Comparison of ENCODE assay signal across 8 cellular contexts in genomic region chr13:30115257-30115600, GRCh38.
DNase-seq lines count a peak whose midpoint lies in the region; ATAC-seq and TF ChIP-seq lines count a peak whose summit lies in the region.

No MANE protein-coding gene starts in this region.

- H3K9me3 Mint-ChIP-seq in chondrocyte (ENCODE audit: low read depth) (no peaks in the 10 kb centered on the region), naive B cell (peaks cover 0 to 2% (median 0%) of the 10 kb centered on the region in 7 donors)

- H3K27me3 Mint-ChIP-seq in chondrocyte (ENCODE audit: low read depth) (no peaks in the 10 kb centered on the region), naive B cell (peaks cover 18 to 36% (median 23%) of the 10 kb centered on the region in 3 donors)

- no peak for DNase-seq in AG04449 (ENCODE audit: low read depth, low spot score)
- no peak for DNase-seq in IMR-90
- DNase-seq in chondrocyte (ENCODE audit: low spot score): no peak
- no peak for DNase-seq in naive B cell
- DNase-seq in SKM-1 treated with dmso at 0.1 percent for 144 hours (lab: John Stamatoyannopoulos, UW; ENCODE audit: unreplicated experiment): no peak
- DNase-seq in iPS-NIHi7 (ENCODE audit: extremely low spot score): no peak
- DNase-seq in NCI-H2081 treated with DMSO at 0.1 percent for 48 hours (lab: John Stamatoyannopoulos, UW): no peak

- H3K36me3 Mint-ChIP-seq in chondrocyte (ENCODE audit: low read depth) (no peaks in the 10 kb centered on the region), naive B cell (no peaks in the 10 kb centered on the region)

- no peak overlapping the region for H4K8ac ChIP-seq in IMR-90 (ENCODE audit: low read depth in 2 of 2, low read length in 2 of 2)

- no peak overlapping the region for H3K27ac Mint-ChIP-seq in chondrocyte (ENCODE audit: unreplicated experiment)
- H3K27ac Mint-ChIP-seq in naive B cell: peak overlapping the region; percentile 21 to 76 (median 53)

- H3K9ac ChIP-seq in IMR-90 (ENCODE audit: low read depth, low read length): no peak overlapping the region

- H2BK120ac ChIP-seq in IMR-90 (ENCODE audit: low read depth, low read length): no peak overlapping the region

- no peaks in the 10 kb centered on the region for H3K79me1 ChIP-seq in IMR-90 (ENCODE audit: low read depth in 1 of 2, low read length in 2 of 2)

- no peaks in the 10 kb centered on the region for H3K9me3 ChIP-seq in IMR-90 (ENCODE audit: control insufficient read depth, insufficient read depth, low read length)

- H3K4me1 ChIP-seq in IMR-90 (ENCODE audit: control insufficient read depth, insufficient read depth, low read length): peaks cover 3% of the 10 kb centered on the region; the same call in 1 of the 2 replicates

- peak overlapping the region; percentile 69 for H3K4me3 Mint-ChIP-seq in chondrocyte (ENCODE audit: unreplicated experiment)
- peak overlapping the region; percentile 57 to 85 (median 80) for H3K4me3 Mint-ChIP-seq in naive B cell

- H3K18ac ChIP-seq in IMR-90 (ENCODE audit: low read depth, low read length): no peak overlapping the region

- TF ChIP-seq POLR2A in IMR-90 (IDR thresholded peaks at IDR 0.05; ENCODE audit: low read depth, low read length): no peak

- peaks cover 5% of the 10 kb centered on the region; the same call in 1 of the 2 replicates for H3K9me1 ChIP-seq in IMR-90 (ENCODE audit: insufficient read depth, low read length)

- TF ChIP-seq RAD21 in IMR-90 (IDR thresholded peaks at IDR 0.05; ENCODE audit: low read length): no peak

- CTCF ChIA-PET in AG04449 (lab: Yijun Ruan, JAX) (interaction anchor here (0.6 to 9.9 kb wide), 69 partner anchors 9 to 751 kb away, joined by 3 to 360 read pairs (median 5); partner anchors contain the start of gene UBL3), IMR-90 (lab: Yijun Ruan, JAX) (interaction anchor here (0.6 to 2.4 kb wide), 14 partner anchors 10 to 605 kb away, joined by 3 to 29 read pairs (median 4); no protein-coding TSS in a partner anchor)

- dilution Hi-C loops in IMR-90 (cut with HindIII; ENCODE audit: low sequenced_read_pairs, unreplicated experiment): no loop called here

- in situ Hi-C loops in IMR-90 (cut with MboI; ENCODE audit: low sequenced_read_pairs): loop anchor here (5.0 to 10.0 kb wide), 4 partner anchors 190 to 603 kb away; no protein-coding TSS in a partner anchor

- no peak overlapping the region for H3K4ac ChIP-seq in IMR-90 (ENCODE audit: low read depth, low read length)

- H2BK20ac ChIP-seq in IMR-90 (ENCODE audit: low read depth, low read length): no peak overlapping the region

- no peaks in the 10 kb centered on the region for H4K20me1 ChIP-seq in IMR-90 (ENCODE audit: insufficient read depth, low read length)

- no peak overlapping the region for H4K91ac ChIP-seq in IMR-90 (ENCODE audit: insufficient read depth, low read depth, low read length)

- peak overlapping the region; percentile 88 for H2AFZ ChIP-seq in IMR-90 (replicated peaks; ENCODE audit: low read length, poor library complexity)

- H3K14ac ChIP-seq in IMR-90 (replicated peaks; ENCODE audit: low read depth, low read length): no peak overlapping the region

- H3K23ac ChIP-seq in IMR-90 (ENCODE audit: low read depth, low read length): 0 out of 2 replicates have a peak overlapping the region, but pooled peaks have one; percentile 18

- peak overlapping the region; percentile 22 for H2AK9ac ChIP-seq in IMR-90 (replicated peaks; ENCODE audit: low read depth, low read length, poor library complexity)

- WGBS in IMR-90 (ENCODE audit: extremely low coverage in 2 of 2, insufficient read length in 1 of 2), 2 experiments: 39% methylated on average over 3 of the region's 9 CpGs; no CpG with 5 or more reads in 1 of the 2 experiments

- no peak for ATAC-seq in IMR-90 (ENCODE audit: low read depth)
- ATAC-seq in naive B cell (ENCODE audit: low read depth in 2 of 2): no peak
- no peak for ATAC-seq in GM21360 (IDR thresholded peaks at IDR 0.05; ENCODE audit: unreplicated experiment)

- no peak overlapping the region for H2BK15ac ChIP-seq in IMR-90 (ENCODE audit: low read depth, low read length)

- H3K4me3 ChIP-seq in AG04449 (ENCODE audit: low read depth, low read length) (peak overlapping the region; percentile 60), IMR-90 (ENCODE audit: insufficient read depth, low read depth, low read length) (peak overlapping the region; percentile 61; the same call in 1 of the 2 replicates)

- H2AK5ac ChIP-seq in IMR-90 (ENCODE audit: low read depth, low read length): no peak overlapping the region

- peak overlapping the region; percentile 87 for H3K4me2 ChIP-seq in IMR-90 (ENCODE audit: low read depth, low read length)

- no TSS peak for BruUV-seq in IMR-90 (replicated peaks; lab: Mats Ljungman, UMichigan)

- no peaks in the 10 kb centered on the region for H3K36me3 ChIP-seq in IMR-90 (ENCODE audit: control insufficient read depth, insufficient read depth, low read length)

- H3K4me1 Mint-ChIP-seq in chondrocyte (ENCODE audit: low read depth) (peaks cover 45% of the 10 kb centered on the region), naive B cell (peaks cover 20 to 32% (median 30%) of the 10 kb centered on the region in 3 donors)

- no peaks in the 10 kb centered on the region; the same call in 1 of the 2 replicates for H3K27me3 ChIP-seq in IMR-90 (ENCODE audit: control insufficient read depth, insufficient read depth, low read length)

- TF ChIP-seq CTCF in AG04449 (IDR thresholded peaks at IDR 0.05; ENCODE audit: insufficient read depth, low read length, missing control alignments) (no peak), IMR-90 (conservative IDR thresholded peaks at IDR 0.05; ENCODE audit: low read depth, low read length) (no peak), chondrocyte (IDR thresholded peaks at IDR 0.05) (peak; percentile 55)

- H3K56ac ChIP-seq in IMR-90 (ENCODE audit: extremely low read depth, insufficient read depth, low read length): no peak overlapping the region

- POLR2A ChIA-PET in AG04449 (lab: Yijun Ruan, JAX) (interaction anchor here (0.7 to 1.8 kb wide), 3 partner anchors 253 to 268 kb away, joined by 3 to 7 read pairs (median 4); partner anchors contain the start of gene UBL3), IMR-90 (lab: Charles Lee; ENCODE audit: unreplicated experiment) (interaction anchor here (0.6 kb wide), 1 partner anchor 434 kb away, joined by 3 read pairs; no protein-coding TSS in a partner anchor)

- H3K27ac ChIP-seq in IMR-90 (ENCODE audit: insufficient read depth, low read length): no peak overlapping the region

- no peak overlapping the region for H2BK5ac ChIP-seq in IMR-90 (ENCODE audit: low read depth, low read length, poor library complexity, severe bottlenecking)

- H4K5ac ChIP-seq in IMR-90 (ENCODE audit: low read depth, low read length): no peak overlapping the region

- intact Hi-C loops in IMR-90 (cut with micrococcal nuclease): loop anchor here (1.0 kb wide), 1 partner anchor 607 kb away; no protein-coding TSS in a partner anchor

TF ChIP-seq in IMR-90, 13 proteins besides CTCF, POLR2A, EP300 and RAD21:
- no peak for TF ChIP-seq MAFK (IDR thresholded peaks at IDR 0.05; ENCODE audit: low read depth, low read length)
- TF ChIP-seq MAZ (IDR thresholded peaks at IDR 0.05; ENCODE audit: borderline replicate concordance, low read depth, low read length): no peak
- TF ChIP-seq USF2 (IDR thresholded peaks at IDR 0.05; ENCODE audit: low read depth, low read length): no peak
- no peak for TF ChIP-seq RFX5 (IDR thresholded peaks at IDR 0.05; ENCODE audit: low read depth, low read length)
- no peak for TF ChIP-seq FOS (IDR thresholded peaks at IDR 0.05; ENCODE audit: low read depth, low read length)
- TF ChIP-seq MXI1 (IDR thresholded peaks at IDR 0.05; ENCODE audit: borderline replicate concordance, low read depth, low read length): no peak
- TF ChIP-seq BHLHE40 (IDR thresholded peaks at IDR 0.05; ENCODE audit: low read depth, low read length): no peak
- no peak for TF ChIP-seq RCOR1 (IDR thresholded peaks at IDR 0.05; ENCODE audit: insufficient replicate concordance, low read length)
- TF ChIP-seq NFE2L2 (IDR thresholded peaks at IDR 0.05; ENCODE audit: low read depth, low read length): no peak
- no peak for TF ChIP-seq ELK1 (IDR thresholded peaks at IDR 0.05; ENCODE audit: borderline replicate concordance, low read depth, low read length)
- no peak for TF ChIP-seq CHD1 (IDR thresholded peaks at IDR 0.05; ENCODE audit: low read depth, low read length)
- no peak for TF ChIP-seq SMC3 (IDR thresholded peaks at IDR 0.05; ENCODE audit: low read depth, low read length)
- no peak for TF ChIP-seq CEBPB (IDR thresholded peaks at IDR 0.05; ENCODE audit: low read depth, low read length)
